8 cellular contexts compared by ENCODE assay signal in genomic region chr2:120205901-120206581, GRCh38. TPM values are rescaled to one million over a fixed set of nuclear protein-coding genes. Genes with fewer than 3 reads are reported as not detected.
A peak's percentile ranks its signal among the peaks of the same experiment; 100 is the strongest.
DNase-seq lines count a peak whose midpoint lies in the region; ATAC-seq and TF ChIP-seq lines count a peak whose summit lies in the region.

No MANE protein-coding gene starts in this region.

- TF ChIP-seq CTCF in LNCaP clone FGC (IDR thresholded peaks at IDR 0.05; ENCODE audit: control insufficient read depth, extremely low read depth, insufficient read depth) (peak; percentile 33), nephron progenitor cell (IDR thresholded peaks at IDR 0.05) (peak; percentile 44)

- DNase-seq in GM03348 (ENCODE audit: low spot score) (peak; percentile 40), LNCaP clone FGC (ENCODE audit: low read depth) (no peak), nephron progenitor cell (peak; percentile 62), NCI-H2196 treated with DMSO at 0.1 percent for 48 hours (lab: John Stamatoyannopoulos, UW; ENCODE audit: unreplicated experiment) (no peak), NCI-H226 (no peak), GOT3 (lab: John Stamatoyannopoulos, UW) (no peak)
- DNase-seq in activated naive CD8-positive, alpha-beta T cell treated with anti-CD3 and anti-CD28 coated beads, Interleukin-2, amount 10 ng/mL, durations not matched to agents 7 days and 5 days, result peak; percentile 75

- H3K9me3 Mint-ChIP-seq in activated naive CD8-positive, alpha-beta T cell treated with anti-CD3 and anti-CD28 coated beads, Interleukin-2, amount 10 ng/mL, durations not matched to agents 7 days and 5 days, result no peaks in the 10 kb centered on the region
- no peaks in the 10 kb centered on the region for H3K9me3 Mint-ChIP-seq in nephron progenitor cell

- peak overlapping the region; percentile 39 for H3K27ac Mint-ChIP-seq in activated naive CD8-positive, alpha-beta T cell treated with anti-CD3 and anti-CD28 coated beads, Interleukin-2, amount 10 ng/mL, durations not matched to agents 7 days and 5 days
- no peak overlapping the region for H3K27ac Mint-ChIP-seq in nephron progenitor cell

- peaks cover 2% of the 10 kb centered on the region for H3K36me3 Mint-ChIP-seq in activated naive CD8-positive, alpha-beta T cell treated with anti-CD3 and anti-CD28 coated beads, Interleukin-2, amount 10 ng/mL, durations not matched to agents 7 days and 5 days
- H3K36me3 Mint-ChIP-seq in nephron progenitor cell (ENCODE audit: low read depth), result no peaks in the 10 kb centered on the region

- no peak for TF ChIP-seq POLR2A in GM18505 (IDR thresholded peaks at IDR 0.05; ENCODE audit: borderline replicate concordance, extremely low read depth, insufficient read depth, insufficient read length)

- peak; percentile 50 for ATAC-seq in activated naive CD8-positive, alpha-beta T cell treated with anti-CD3 and anti-CD28 coated beads, Interleukin-2, amount 10 ng/mL, durations not matched to agents 7 days and 5 days (ENCODE audit: low read depth)
- ATAC-seq in GM18505 (IDR thresholded peaks at IDR 0.05; ENCODE audit: unreplicated experiment), result no peak

- peaks cover 16% of the 10 kb centered on the region for H3K4me1 Mint-ChIP-seq in activated naive CD8-positive, alpha-beta T cell treated with anti-CD3 and anti-CD28 coated beads, Interleukin-2, amount 10 ng/mL, durations not matched to agents 7 days and 5 days
- H3K4me1 Mint-ChIP-seq in nephron progenitor cell, result peaks cover 36% of the 10 kb centered on the region

- H3K4me3 ChIP-seq in LNCaP clone FGC (ENCODE audit: low read depth, low read length), result no peak overlapping the region

- POLR2A ChIA-PET in activated naive CD8-positive, alpha-beta T cell treated with anti-CD3 and anti-CD28 coated beads, Interleukin-2, amount 10 ng/mL, durations not matched to agents 7 days and 5 days (lab: Charles Lee), result interaction anchor here (1.2 to 1.3 kb wide), 2 partner anchors 29 to 107 kb away, joined by 3 to 5 read pairs; no protein-coding TSS in a partner anchor

- no peaks in the 10 kb centered on the region for H3K27me3 Mint-ChIP-seq in activated naive CD8-positive, alpha-beta T cell treated with anti-CD3 and anti-CD28 coated beads, Interleukin-2, amount 10 ng/mL, durations not matched to agents 7 days and 5 days
- H3K27me3 Mint-ChIP-seq in nephron progenitor cell (ENCODE audit: low read depth, poor library complexity), result peaks cover 15% of the 10 kb centered on the region

- no peak overlapping the region for H3K4me3 Mint-ChIP-seq in activated naive CD8-positive, alpha-beta T cell treated with anti-CD3 and anti-CD28 coated beads, Interleukin-2, amount 10 ng/mL, durations not matched to agents 7 days and 5 days
- H3K4me3 Mint-ChIP-seq in nephron progenitor cell, result no peak overlapping the region

RNA-seq across cellular contexts. Expression of gene TMEM185B, which starts 17.2 kb away (rescaled TPM):
- 10 to 100 TPM; 23.4 to 26.2 TPM for total RNA-seq in activated naive CD8-positive, alpha-beta T cell treated with anti-CD3 and anti-CD28 coated beads, Interleukin-2, amount 10 ng/mL, durations not matched to agents 7 days and 5 days

RNA-seq across cellular contexts. Expression of gene RALB, which starts 46.6 kb away (rescaled TPM):
- 10 to 100 TPM; 45.7 to 50.4 TPM for total RNA-seq in activated naive CD8-positive, alpha-beta T cell treated with anti-CD3 and anti-CD28 coated beads, Interleukin-2, amount 10 ng/mL, durations not matched to agents 7 days and 5 days

Comparison
In these comparisons a context has a peak if more than half of its experiments do, and no peak if none do; other contexts are left out.
1. DNase-seq: peak in GM03348 (single experiment), activated naive CD8-positive, alpha-beta T cell treated with anti-CD3 and anti-CD28 coated beads, Interleukin-2, amount 10 ng/mL, durations not matched to agents 7 days and 5 days (single experiment) and nephron progenitor cell (single experiment); none in LNCaP clone FGC (single experiment), NCI-H2196 treated with DMSO at 0.1 percent for 48 hours (single experiment), NCI-H226 (single experiment) and GOT3 (single experiment).